In genomic region chr7:78018541-78019456, GRCh38 we compare ENCODE assay signal across 8 cellular contexts.
A peak's percentile ranks its signal among the peaks of the same experiment; 100 is the strongest.
DNase-seq lines count a peak whose midpoint lies in the region; ATAC-seq, FAIRE-seq and TF ChIP-seq lines count a peak whose summit lies in the region.

No MANE protein-coding gene starts in this region.

- no peak overlapping the region for H3K27ac ChIP-seq in HUES48 (ENCODE audit: low read depth, low read length)
- H3K27ac ChIP-seq in endodermal cell (ENCODE audit: low read depth, low read length) = peak overlapping the region; percentile 65
- peak overlapping the region; percentile 48 to 71 for H3K27ac ChIP-seq in mucosa of rectum (ENCODE audit: low read depth in 2 of 2, low read length in 2 of 2)

- H3K9ac ChIP-seq in HUES48 (ENCODE audit: low read depth, low read length) (no peak overlapping the region), endodermal cell (ENCODE audit: extremely low read depth, low read length, poor library complexity, severe bottlenecking) (peak overlapping the region; percentile 39), mucosa of rectum (ENCODE audit: low read depth in 1 of 2, low read length in 2 of 2) (peak overlapping the region in 1 of 2 donors; percentile 66)

- peak overlapping the region; percentile 77 to 82 (median 79) for H3K4me3 Mint-ChIP-seq in T-cell
- peak overlapping the region; percentile 74 for H3K4me3 Mint-ChIP-seq in endodermal cell

- FAIRE-seq in urothelium cell line (lab: Jason Lieb, UNC) = peak; percentile 9

- H3K9me3 Mint-ChIP-seq in T-cell = no peaks in the 10 kb centered on the region
- H3K9me3 Mint-ChIP-seq in endodermal cell = no peaks in the 10 kb centered on the region

- H3K27me3 ChIP-seq in HUES48 (ENCODE audit: control insufficient read depth, insufficient read depth, low read length) = peaks cover 17% of the 10 kb centered on the region
- no peaks in the 10 kb centered on the region for H3K27me3 ChIP-seq in endodermal cell (ENCODE audit: control insufficient read depth, insufficient read depth, low read length, poor library complexity, severe bottlenecking)
- H3K27me3 ChIP-seq in mucosa of rectum (ENCODE audit: control insufficient read depth in 2 of 2, insufficient read depth in 2 of 2, low read length in 2 of 2) = no peaks in the 10 kb centered on the region

- H3K4me1 ChIP-seq in HUES48 (ENCODE audit: control insufficient read depth, insufficient read depth, low read length) (peaks cover 26% of the 10 kb centered on the region), endodermal cell (ENCODE audit: control insufficient read depth, insufficient read depth, low read length) (peaks cover 9% of the 10 kb centered on the region), mucosa of rectum (ENCODE audit: control insufficient read depth in 2 of 2, insufficient read depth in 2 of 2, low read length in 2 of 2) (peaks cover 8 to 16% of the 10 kb centered on the region in 2 donors)

- no peaks in the 10 kb centered on the region for H3K9me3 ChIP-seq in HUES48 (ENCODE audit: control insufficient read depth, insufficient read depth, low read length)
- H3K9me3 ChIP-seq in endodermal cell (ENCODE audit: control insufficient read depth, low read length) = no peaks in the 10 kb centered on the region
- H3K9me3 ChIP-seq in mucosa of rectum (ENCODE audit: control insufficient read depth in 2 of 2, low read length in 2 of 2) = no peaks in the 10 kb centered on the region

- DNase-seq in AG08396 (ENCODE audit: low spot score) = peak; percentile 77
- peak in 4 of 34 experiments; percentile 2 to 6 (median 4) for DNase-seq in T-cell
- DNase-seq in endodermal cell = no peak
- DNase-seq in urothelium cell line (ENCODE audit: low spot score) = peak; percentile 56

- CTCF ChIA-PET in T-cell (lab: Charles Lee) = no interaction called here

- H3K4me3 ChIP-seq in HUES48 (ENCODE audit: low read depth, low read length) (peak overlapping the region; percentile 59), endodermal cell (ENCODE audit: low read length) (peak overlapping the region; percentile 87), mucosa of rectum (ENCODE audit: low read length in 2 of 2) (peak overlapping the region; percentile 66 to 76)

- peaks cover 11 to 21% of the 10 kb centered on the region in 2 donors for H3K27me3 Mint-ChIP-seq in T-cell
- peaks cover 4% of the 10 kb centered on the region for H3K27me3 Mint-ChIP-seq in endodermal cell (ENCODE audit: insufficient read depth)

- 21 to 31% methylated on average over 27 to 53 of the region's 53 CpGs for WGBS in endodermal cell (ENCODE audit: insufficient coverage in 1 of 2, insufficient read length in 1 of 2), 2 experiments

- H3K36me3 Mint-ChIP-seq in T-cell = no peaks in the 10 kb centered on the region
- no peaks in the 10 kb centered on the region for H3K36me3 Mint-ChIP-seq in endodermal cell (ENCODE audit: low read depth)

- POLR2A ChIA-PET in T-cell (lab: Charles Lee) = no interaction called here

- H3K27ac Mint-ChIP-seq in T-cell = peak overlapping the region in 1 of 2 donors; percentile 81
- H3K27ac Mint-ChIP-seq in endodermal cell = peak overlapping the region; percentile 89

- ATAC-seq in GM18861 (IDR thresholded peaks at IDR 0.05; ENCODE audit: unreplicated experiment) (peak; percentile 19), T-cell (replicated peaks in 1 of 4) (peak in 3 of 4 experiments; percentile 8 to 23 (median 9)), GM21528 (IDR thresholded peaks at IDR 0.05; ENCODE audit: low FRiP score, unreplicated experiment) (no peak)

- H3K36me3 ChIP-seq in HUES48 (ENCODE audit: control insufficient read depth, insufficient read depth, low read length) (no peaks in the 10 kb centered on the region), endodermal cell (ENCODE audit: control insufficient read depth, insufficient read depth, low read length) (no peaks in the 10 kb centered on the region), mucosa of rectum (ENCODE audit: control insufficient read depth in 2 of 2, insufficient read depth in 2 of 2, low read length in 2 of 2) (no peaks in the 10 kb centered on the region)

- H3K4me1 Mint-ChIP-seq in T-cell (peaks cover 12 to 15% (median 15%) of the 10 kb centered on the region in 3 donors), endodermal cell (peaks cover 40% of the 10 kb centered on the region)

- peak; percentile 12 for TF ChIP-seq CTCF in endodermal cell (conservative IDR thresholded peaks at IDR 0.05)
